In the genomic region with DNA sequence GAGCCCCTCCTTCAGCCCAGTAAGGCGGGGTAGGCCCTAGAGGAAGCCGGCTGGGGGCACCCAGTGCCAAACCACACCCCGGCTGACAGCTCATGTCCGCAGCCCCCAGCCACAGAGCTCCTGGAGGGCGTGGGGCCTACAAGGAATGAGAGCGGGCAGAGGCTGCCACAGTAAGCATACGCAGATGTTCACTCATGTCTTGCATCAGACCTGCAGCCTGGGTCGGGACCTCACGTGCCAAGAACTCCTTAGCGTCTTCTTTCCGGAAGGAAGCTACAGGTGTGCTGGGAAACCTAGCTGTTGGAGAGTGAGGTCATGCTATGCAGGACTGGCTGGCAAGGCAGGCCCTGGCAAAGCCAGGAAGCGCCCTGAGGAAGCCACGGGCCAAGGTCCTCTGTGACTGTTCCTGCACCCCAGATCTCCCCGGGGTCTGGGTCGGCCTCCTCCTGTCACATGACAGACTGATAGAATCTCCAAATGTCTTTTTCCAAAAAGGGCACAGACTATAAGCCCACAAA, we compare ENCODE assay signal across 8 cellular contexts. TPM values are rescaled to one million over a fixed set of nuclear protein-coding genes. Genes with fewer than 3 reads are reported as not detected.
A peak's percentile ranks its signal among the peaks of the same experiment; 100 is the strongest.
DNase-seq lines count a peak whose midpoint lies in the region; ATAC-seq and TF ChIP-seq lines count a peak whose summit lies in the region.

No MANE protein-coding gene starts in this region.

- TF ChIP-seq POLR2A in upper lobe of left lung (IDR thresholded peaks at IDR 0.05) = no peak

- H3K9me3 Mint-ChIP-seq in CD4-positive, CD25-positive, alpha-beta regulatory T cell = no peaks in the 10 kb centered on the region
- H3K9me3 Mint-ChIP-seq in activated naive CD8-positive, alpha-beta T cell treated with anti-CD3 and anti-CD28 coated beads, Interleukin-2, amount 10 ng/mL, durations not matched to agents 7 days and 5 days = no peaks in the 10 kb centered on the region

- POLR2A ChIA-PET in activated naive CD8-positive, alpha-beta T cell treated with anti-CD3 and anti-CD28 coated beads, Interleukin-2, amount 10 ng/mL, durations not matched to agents 7 days and 5 days (lab: Charles Lee) = interaction anchor here (0.6 to 2.2 kb wide), 7 partner anchors 11 to 147 kb away, joined by 3 to 25 read pairs (median 7); a partner anchor contains a TSS

- peak overlapping the region; percentile 89 for H3K27ac ChIP-seq in CD4-positive, CD25-positive, alpha-beta regulatory T cell (ENCODE audit: insufficient read depth, low read length, poor library complexity, severe bottlenecking)
- H3K27ac ChIP-seq in KOPT-K1 (ENCODE audit: low read depth, low read length, poor library complexity, severe bottlenecking) (peak overlapping the region; percentile 68), upper lobe of left lung (peak overlapping the region; percentile 32 to 96 (median 90))

- no peaks in the 10 kb centered on the region for H3K36me3 ChIP-seq in CD4-positive, CD25-positive, alpha-beta regulatory T cell (ENCODE audit: control insufficient read depth, insufficient read depth, low read length)
- H3K36me3 ChIP-seq in KOPT-K1 (ENCODE audit: insufficient read depth, low read length) (peaks cover 36% of the 10 kb centered on the region; the same call in 1 of the 2 replicates), upper lobe of left lung (peaks cover 0 to 5% (median 3%) of the 10 kb centered on the region in 4 donors)

- H3K36me3 Mint-ChIP-seq in CD4-positive, CD25-positive, alpha-beta regulatory T cell = no peaks in the 10 kb centered on the region
- no peaks in the 10 kb centered on the region for H3K36me3 Mint-ChIP-seq in activated naive CD8-positive, alpha-beta T cell treated with anti-CD3 and anti-CD28 coated beads, Interleukin-2, amount 10 ng/mL, durations not matched to agents 7 days and 5 days

- peak in 1 of 3 donors; percentile 33 for DNase-seq in CD4-positive, CD25-positive, alpha-beta regulatory T cell
- no peak for DNase-seq in activated naive CD8-positive, alpha-beta T cell treated with anti-CD3 and anti-CD28 coated beads, Interleukin-2, amount 10 ng/mL, durations not matched to agents 7 days and 5 days
- peak; percentile 57 to 82 for DNase-seq in left colon
- peak in 1 of 2 donors; percentile 65 for DNase-seq in upper lobe of left lung
- DNase-seq in iPS-NIHi7 (ENCODE audit: extremely low spot score) = no peak

- H3K27me3 ChIP-seq in CD4-positive, CD25-positive, alpha-beta regulatory T cell (ENCODE audit: control insufficient read depth, insufficient read depth, low read length) = no peaks in the 10 kb centered on the region
- no peaks in the 10 kb centered on the region for H3K27me3 ChIP-seq in upper lobe of left lung

- WGBS in upper lobe of left lung, 2 donors = 33 to 40% methylated on average over 10 to 15 of the region's 15 CpGs

- intact Hi-C loops in left colon (cut with DNase I, micrococcal nuclease) = loop anchor here in 1 of 2 donors (10.0 kb wide), 1 partner anchor 137 kb away; a partner anchor contains a TSS

- no peaks in the 10 kb centered on the region for H3K9me3 ChIP-seq in CD4-positive, CD25-positive, alpha-beta regulatory T cell (ENCODE audit: control insufficient read depth in 2 of 2, low read length in 2 of 2)
- H3K9me3 ChIP-seq in KOPT-K1 (ENCODE audit: insufficient read depth, low read length, poor library complexity, severe bottlenecking) (no peaks in the 10 kb centered on the region), upper lobe of left lung (no peaks in the 10 kb centered on the region)

- no peak for TF ChIP-seq EP300 in upper lobe of left lung (IDR thresholded peaks at IDR 0.05)

- no peak for TF ChIP-seq CTCF in upper lobe of left lung (IDR thresholded peaks at IDR 0.05)

- no peak for ATAC-seq in CD4-positive, CD25-positive, alpha-beta regulatory T cell (ENCODE audit: low read depth in 2 of 2)
- no peak for ATAC-seq in activated naive CD8-positive, alpha-beta T cell treated with anti-CD3 and anti-CD28 coated beads, Interleukin-2, amount 10 ng/mL, durations not matched to agents 7 days and 5 days (ENCODE audit: low read depth)
- ATAC-seq in left colon (peak; percentile 64), upper lobe of left lung (ENCODE audit: low FRiP score in 2 of 2) (peak in 1 of 2 donors; percentile 48), GM21723 (IDR thresholded peaks at IDR 0.05; ENCODE audit: unreplicated experiment) (no peak), HG03439 (IDR thresholded peaks at IDR 0.05; ENCODE audit: unreplicated experiment) (no peak)

- no peaks in the 10 kb centered on the region for H3K27me3 Mint-ChIP-seq in CD4-positive, CD25-positive, alpha-beta regulatory T cell
- no peaks in the 10 kb centered on the region for H3K27me3 Mint-ChIP-seq in activated naive CD8-positive, alpha-beta T cell treated with anti-CD3 and anti-CD28 coated beads, Interleukin-2, amount 10 ng/mL, durations not matched to agents 7 days and 5 days

- peak overlapping the region; percentile 72 to 97 (median 83) for H3K4me3 Mint-ChIP-seq in CD4-positive, CD25-positive, alpha-beta regulatory T cell
- peak overlapping the region; percentile 93 for H3K4me3 Mint-ChIP-seq in activated naive CD8-positive, alpha-beta T cell treated with anti-CD3 and anti-CD28 coated beads, Interleukin-2, amount 10 ng/mL, durations not matched to agents 7 days and 5 days

- H3K27ac Mint-ChIP-seq in CD4-positive, CD25-positive, alpha-beta regulatory T cell = peak overlapping the region in 2 of 3 donors; percentile 72 to 78
- H3K27ac Mint-ChIP-seq in activated naive CD8-positive, alpha-beta T cell treated with anti-CD3 and anti-CD28 coated beads, Interleukin-2, amount 10 ng/mL, durations not matched to agents 7 days and 5 days = peak overlapping the region; percentile 92

- peaks cover 46% of the 10 kb centered on the region for H3K4me1 ChIP-seq in CD4-positive, CD25-positive, alpha-beta regulatory T cell (ENCODE audit: control insufficient read depth, insufficient read depth, low read length, poor library complexity, severe bottlenecking)
- H3K4me1 ChIP-seq in upper lobe of left lung = peaks cover 54 to 69% (median 60%) of the 10 kb centered on the region in 4 donors

- peak overlapping the region; percentile 71 for H3K4me3 ChIP-seq in CD4-positive, CD25-positive, alpha-beta regulatory T cell (ENCODE audit: low read depth, low read length)
- H3K4me3 ChIP-seq in upper lobe of left lung = peak overlapping the region in 3 of 4 donors; percentile 67 to 100 (median 95)

- H3K4me1 Mint-ChIP-seq in CD4-positive, CD25-positive, alpha-beta regulatory T cell = peaks cover 0 to 48% (median 21%) of the 10 kb centered on the region in 4 donors
- peaks cover 25% of the 10 kb centered on the region for H3K4me1 Mint-ChIP-seq in activated naive CD8-positive, alpha-beta T cell treated with anti-CD3 and anti-CD28 coated beads, Interleukin-2, amount 10 ng/mL, durations not matched to agents 7 days and 5 days

RNA-seq across cellular contexts. Expression of a gene that starts 1.6 kb away (rescaled TPM):
- total RNA-seq in CD4-positive, CD25-positive, alpha-beta regulatory T cell = 48.2 TPM
- 1 to 10 TPM; 1.8 to 3.1 (median 2.9) TPM for polyA plus RNA-seq in CD4-positive, CD25-positive, alpha-beta regulatory T cell
- 10 to 100 TPM; 67.8 to 77.1 TPM for total RNA-seq in activated naive CD8-positive, alpha-beta T cell treated with anti-CD3 and anti-CD28 coated beads, Interleukin-2, amount 10 ng/mL, durations not matched to agents 7 days and 5 days
- total RNA-seq in left colon (10 to 100 TPM; 45.8 to 52.8 TPM), upper lobe of left lung (10 to 100 TPM; 20.1 to 62.8 (median 41.7) TPM)

RNA-seq across cellular contexts. Expression of a gene that starts 11.5 kb away (rescaled TPM):
- not detected for total RNA-seq in CD4-positive, CD25-positive, alpha-beta regulatory T cell
- polyA plus RNA-seq in CD4-positive, CD25-positive, alpha-beta regulatory T cell = not detected
- total RNA-seq in activated naive CD8-positive, alpha-beta T cell treated with anti-CD3 and anti-CD28 coated beads, Interleukin-2, amount 10 ng/mL, durations not matched to agents 7 days and 5 days = under 1 TPM in 1 of 2 experiments, not detected in 1; 0.42 TPM
- total RNA-seq in left colon (1 to 10 TPM; 1.9 to 2.5 TPM), upper lobe of left lung (under 1 TPM in 2 of 6 donors, not detected in 4; 0.67 to 0.80 TPM)

RNA-seq across cellular contexts. Expression of a gene that starts 18.3 kb away (rescaled TPM):
- total RNA-seq in CD4-positive, CD25-positive, alpha-beta regulatory T cell = 3.2 TPM
- polyA plus RNA-seq in CD4-positive, CD25-positive, alpha-beta regulatory T cell = 1 to 10 TPM in 2 of 4 donors, under 1 TPM in 1, not detected in 1; 0.82 to 1.8 (median 1.1) TPM
- 1 to 10 TPM; 2.0 to 2.2 TPM for total RNA-seq in activated naive CD8-positive, alpha-beta T cell treated with anti-CD3 and anti-CD28 coated beads, Interleukin-2, amount 10 ng/mL, durations not matched to agents 7 days and 5 days
- total RNA-seq in left colon (1 to 10 TPM; 1.6 to 3.0 TPM), upper lobe of left lung (1 to 10 TPM in 1 of 6 donors, under 1 TPM in 3, not detected in 2; 0.15 to 1.4 (median 0.34) TPM)

RNA-seq across cellular contexts. Expression of a gene that starts 18.6 kb away (rescaled TPM):
- 1.5 TPM for total RNA-seq in CD4-positive, CD25-positive, alpha-beta regulatory T cell
- under 1 TPM; 0.09 to 0.86 (median 0.21) TPM for polyA plus RNA-seq in CD4-positive, CD25-positive, alpha-beta regulatory T cell
- 1 to 10 TPM; 4.2 to 4.3 TPM for total RNA-seq in activated naive CD8-positive, alpha-beta T cell treated with anti-CD3 and anti-CD28 coated beads, Interleukin-2, amount 10 ng/mL, durations not matched to agents 7 days and 5 days
- total RNA-seq in left colon (10 to 100 TPM; 69.3 to 73.7 TPM), upper lobe of left lung (100 to 1,000 TPM; 131 to 604 (median 283) TPM)

RNA-seq across cellular contexts. Expression of a gene that starts 24.1 kb away (rescaled TPM):
- total RNA-seq in CD4-positive, CD25-positive, alpha-beta regulatory T cell = 18.4 TPM
- 10 to 100 TPM; 30.5 to 45.5 (median 36.5) TPM for polyA plus RNA-seq in CD4-positive, CD25-positive, alpha-beta regulatory T cell
- total RNA-seq in activated naive CD8-positive, alpha-beta T cell treated with anti-CD3 and anti-CD28 coated beads, Interleukin-2, amount 10 ng/mL, durations not matched to agents 7 days and 5 days = 10 to 100 TPM; 28.8 to 31.9 TPM
- 10 to 100 TPM; 73.7 to 82.3 TPM for total RNA-seq in left colon
- 10 to 100 TPM in 5 of 6 donors, 1 to 10 TPM in 1; 5.2 to 40.3 (median 24.7) TPM for total RNA-seq in upper lobe of left lung

Comparison
In these comparisons a context has a peak if more than half of its experiments do, and no peak if none do; other contexts are left out.
1. DNase-seq: peak in left colon (2 of 2); none in activated naive CD8-positive, alpha-beta T cell treated with anti-CD3 and anti-CD28 coated beads, Interleukin-2, amount 10 ng/mL, durations not matched to agents 7 days and 5 days (single experiment) and iPS-NIHi7 (single experiment).
2. Peak in every context shown above with its lines, with median percentiles within 50 percentile points of each other: H3K27ac ChIP-seq.